2 cellular contexts compared by ENCODE assay signal in genomic region chr19:29593869-29594268, GRCh38.
TF ChIP-seq lines count a peak whose summit lies in the region.

No MANE protein-coding gene starts in this region.

TF ChIP-seq in HepG2, 621 proteins besides CTCF, POLR2A, EP300 and RAD21:
- peak; percentile 62 for TF ChIP-seq ATF7 (IDR thresholded peaks at IDR 0.05)
- TF ChIP-seq ATF7 (CRISPR knock-in tag; IDR thresholded peaks at IDR 0.05), result no peak
- no peak for TF ChIP-seq ZNF781 (CRISPR knock-in tag; IDR thresholded peaks at IDR 0.05; ENCODE audit: borderline replicate concordance, not compliant biosample characterization)

TF ChIP-seq in H1, 55 proteins besides CTCF, POLR2A, EP300 and RAD21:
- TF ChIP-seq SIRT6 (IDR thresholded peaks at IDR 0.05; ENCODE audit: low read length) (no peak), NANOG (IDR thresholded peaks at IDR 0.05; ENCODE audit: insufficient read depth, low read depth, low read length, poor library complexity, severe bottlenecking) (no peak)
